In genomic region chr17:4898351-4898750, GRCh38 we compare ENCODE assay signal across 13 cellular contexts. TPM values are rescaled to one million over a fixed set of nuclear protein-coding genes. Genes with fewer than 3 reads are reported as not detected.
DNase-seq lines count a peak whose midpoint lies in the region; ATAC-seq, FAIRE-seq and TF ChIP-seq lines count a peak whose summit lies in the region.
"Had no signal": no experiment of that assay in that cellular context is flagged by ENCODE, and none has a peak within 500 bp of the region (broad histone marks: within the 10 kb centered on the region; RNA-seq: fewer than 3 reads in every experiment).

No MANE protein-coding gene starts in this region.

- H3K79me2 ChIP-seq in hepatocyte, result no peaks in the 10 kb centered on the region
- no peaks in the 10 kb centered on the region for H3K79me2 ChIP-seq in smooth muscle cell (ENCODE audit: low read depth)

- H2AFZ ChIP-seq in hepatocyte, result no peak overlapping the region
- H2AFZ ChIP-seq in smooth muscle cell (ENCODE audit: low read depth), result no peak overlapping the region

- peaks cover 9% of the 10 kb centered on the region for H3K36me3 Mint-ChIP-seq in activated T-cell treated with anti-CD3 and anti-CD28 coated beads, Interleukin-2, amount 50 U/mL, for 4 hours (ENCODE audit: insufficient read depth)
- H3K36me3 Mint-ChIP-seq in T-helper 17 cell (ENCODE audit: low read depth), result no peaks in the 10 kb centered on the region

- H3K36me3 ChIP-seq in hepatocyte (replicated peaks; ENCODE audit: insufficient read depth, low read depth), result no peaks in the 10 kb centered on the region
- no peaks in the 10 kb centered on the region for H3K36me3 ChIP-seq in smooth muscle cell (ENCODE audit: low read depth)
- H3K36me3 ChIP-seq in small intestine (ENCODE audit: control insufficient read depth in 2 of 2, insufficient read depth in 2 of 2, low read length in 2 of 2), result peaks cover 10 to 16% of the 10 kb centered on the region in 2 donors

- H3F3A ChIP-seq in smooth muscle cell (ENCODE audit: low read depth), result peaks cover 8% of the 10 kb centered on the region

- ATAC-seq in activated T-cell treated with anti-CD3 and anti-CD28 coated beads, Interleukin-2, amount 50 U/mL, for 4 hours, result no peak
- ATAC-seq in T-helper 17 cell, result no peak

- no peak for DNase-seq in activated T-cell treated with anti-CD3 and anti-CD28 coated beads, Interleukin-2, amount 50 U/mL, for 4 hours
- DNase-seq in activated T-cell treated with anti-CD3 and anti-CD28 coated beads for 4 hours (no peak), T-helper 17 cell (no peak), hepatocyte (ENCODE audit: low spot score) (no peak), smooth muscle cell (lab: John Stamatoyannopoulos, UW; ENCODE audit: unreplicated experiment) (no peak), glomerular visceral epithelial cell (ENCODE audit: extremely low spot score) (no peak), small intestine (no peak)
- DNase-seq in activated CD4-positive, CD25-positive, alpha-beta regulatory T cell (lab: John Stamatoyannopoulos, UW), result no peak
- DNase-seq: DMS79 treated with DMSO at 0.1 percent for 48 hours, NCI-H2107 had no signal

- H3K4me3 ChIP-seq in hepatocyte (no peak overlapping the region), smooth muscle cell (peak overlapping the region; percentile 65), small intestine (ENCODE audit: low read depth in 1 of 2, low read length in 2 of 2) (no peak overlapping the region)

- peaks cover 30% of the 10 kb centered on the region for H3K4me1 Mint-ChIP-seq in activated T-cell treated with anti-CD3 and anti-CD28 coated beads, Interleukin-2, amount 50 U/mL, for 4 hours (ENCODE audit: low read depth)
- H3K4me1 Mint-ChIP-seq in T-helper 17 cell, result peaks cover 27% of the 10 kb centered on the region

- H3K4me2 ChIP-seq in hepatocyte (peak overlapping the region; percentile 95), smooth muscle cell (peak overlapping the region; percentile 82)

- no peak for FAIRE-seq in small intestine (lab: Jason Lieb, UNC)

- peak overlapping the region; percentile 88 for H3K9ac ChIP-seq in smooth muscle cell (ENCODE audit: low read depth)

- H3K9me3 Mint-ChIP-seq in activated T-cell treated with anti-CD3 and anti-CD28 coated beads, Interleukin-2, amount 50 U/mL, for 4 hours, result no peaks in the 10 kb centered on the region

- H3K4me3 Mint-ChIP-seq in activated T-cell treated with anti-CD3 and anti-CD28 coated beads, Interleukin-2, amount 50 U/mL, for 4 hours, result peak overlapping the region; percentile 67
- peak overlapping the region; percentile 79 for H3K4me3 Mint-ChIP-seq in T-helper 17 cell

- no peak for TF ChIP-seq CTCF in hepatocyte (IDR thresholded peaks at IDR 0.05; ENCODE audit: poor library complexity)
- TF ChIP-seq CTCF in smooth muscle cell (IDR thresholded peaks at IDR 0.05; ENCODE audit: borderline replicate concordance, insufficient read depth, poor library complexity, severe bottlenecking), result no peak

- H3K9me3 ChIP-seq in T-helper 17 cell (ENCODE audit: control insufficient read depth, low read length, poor library complexity, severe bottlenecking) (no peaks in the 10 kb centered on the region), hepatocyte (ENCODE audit: low read depth) (no peaks in the 10 kb centered on the region), smooth muscle cell (replicated peaks; ENCODE audit: low read depth) (no peaks in the 10 kb centered on the region), small intestine (ENCODE audit: control insufficient read depth, low read depth) (no peaks in the 10 kb centered on the region)
- H3K9me3 ChIP-seq: upper lobe of left lung had no signal

- no peak overlapping the region for H3K27ac ChIP-seq in hepatocyte
- H3K27ac ChIP-seq in smooth muscle cell (ENCODE audit: low read depth), result peak overlapping the region; percentile 75
- H3K27ac ChIP-seq in small intestine (ENCODE audit: low read depth in 1 of 2, low read length in 1 of 2), result no peak overlapping the region

- no peaks in the 10 kb centered on the region for H3K27me3 ChIP-seq in hepatocyte
- H3K27me3 ChIP-seq in smooth muscle cell (ENCODE audit: low read depth), result no peaks in the 10 kb centered on the region
- no peaks in the 10 kb centered on the region for H3K27me3 ChIP-seq in small intestine (ENCODE audit: control insufficient read depth in 2 of 2, insufficient read depth in 2 of 2, low read length in 2 of 2)

- H4K20me1 ChIP-seq in hepatocyte (ENCODE audit: insufficient read depth, poor library complexity, severe bottlenecking) (no peaks in the 10 kb centered on the region), smooth muscle cell (ENCODE audit: low read depth) (no peaks in the 10 kb centered on the region)

- H3K27ac Mint-ChIP-seq in T-helper 17 cell, result peak overlapping the region; percentile 39

- 93% methylated on average over 8 of the region's 8 CpGs for WGBS in hepatocyte (ENCODE audit: low lambda C conversion rate, missing lambda C conversion rate)
- 95% methylated on average over 8 of the region's 8 CpGs for WGBS in smooth muscle cell (ENCODE audit: low lambda C conversion rate)
- WGBS in small intestine, 3 donors, result 62 to 83% (median 68%) methylated on average over 8 of the region's 8 CpGs

- H3K4me1 ChIP-seq in hepatocyte (ENCODE audit: insufficient read depth) (peaks cover 6% of the 10 kb centered on the region), smooth muscle cell (ENCODE audit: low read depth) (no peaks in the 10 kb centered on the region), small intestine (ENCODE audit: control insufficient read depth in 2 of 2, insufficient read depth in 1 of 2, low read depth in 1 of 2, low read length in 1 of 2) (no peaks in the 10 kb centered on the region)

- H3K27me3 Mint-ChIP-seq in activated T-cell treated with anti-CD3 and anti-CD28 coated beads, Interleukin-2, amount 50 U/mL, for 4 hours (ENCODE audit: low read depth), result no peaks in the 10 kb centered on the region
- H3K27me3 Mint-ChIP-seq in T-helper 17 cell, result no peaks in the 10 kb centered on the region

- no peaks in the 10 kb centered on the region for H3K9me2 ChIP-seq in hepatocyte (replicated peaks; ENCODE audit: insufficient read depth)

RNA-seq across cellular contexts. Expression of gene C17orf107, which starts 1.0 kb away (rescaled TPM):
- 1 to 10 TPM; 1.5 to 3.6 (median 2.7) TPM for total RNA-seq in activated T-cell treated with anti-CD3 and anti-CD28 coated beads, Interleukin-2, amount 50 U/mL, for 4 hours
- total RNA-seq in T-helper 17 cell (10 to 100 TPM; 10.7 to 12.8 TPM), hepatocyte (7.4 and 9.1 TPM in 2 replicates), smooth muscle cell (5.0 and 9.9 TPM in 2 replicates)
- polyA plus RNA-seq in hepatocyte (8.8 and 14.1 TPM in 2 replicates), smooth muscle cell (10.7 and 14.1 TPM in 2 replicates), small intestine (1 to 10 TPM in 1 of 3 donors, under 1 TPM in 2; 0.45 to 2.2 (median 0.81) TPM)

RNA-seq across cellular contexts. Expression of gene CHRNE, which starts 4.5 kb away (rescaled TPM):
- under 1 TPM; 0.18 to 0.71 (median 0.35) TPM for total RNA-seq in activated T-cell treated with anti-CD3 and anti-CD28 coated beads, Interleukin-2, amount 50 U/mL, for 4 hours
- total RNA-seq in T-helper 17 cell (1 to 10 TPM; 1.1 to 1.6 TPM), hepatocyte (0.60 and 1.0 TPM in 2 replicates), smooth muscle cell (1.7 and 4.3 TPM in 2 replicates)
- polyA plus RNA-seq in hepatocyte (0.83 and 1.2 TPM in 2 replicates), smooth muscle cell (0.83 and 2.7 TPM in 2 replicates), small intestine (under 1 TPM; 0.27 to 0.66 (median 0.45) TPM)
- total RNA-seq: LHCN-M2 had no signal

RNA-seq across cellular contexts. Expression of gene GP1BA, which starts 33.7 kb away (rescaled TPM):
- under 1 TPM; 0.21 to 0.49 (median 0.25) TPM for total RNA-seq in activated T-cell treated with anti-CD3 and anti-CD28 coated beads, Interleukin-2, amount 50 U/mL, for 4 hours
- total RNA-seq in T-helper 17 cell (10 to 100 TPM in 1 of 2 donors, 1 to 10 TPM in 1; 1.6 to 22.9 TPM), hepatocyte (not detected in 2 replicates), smooth muscle cell (not detected in 2 replicates)
- polyA plus RNA-seq in hepatocyte (0.06 TPM in 1 of 2 replicates, not detected in the other), smooth muscle cell (0.07 and 0.41 TPM in 2 replicates), small intestine (under 1 TPM in 1 of 3 donors, not detected in 2; 0.06 TPM)
- total RNA-seq: LHCN-M2 had no signal
- polyA plus RNA-seq: AG04450 had no signal

RNA-seq across cellular contexts. Expression of gene SLC25A11, which starts 41.5 kb away (rescaled TPM):
- total RNA-seq in activated T-cell treated with anti-CD3 and anti-CD28 coated beads, Interleukin-2, amount 50 U/mL, for 4 hours, result 100 to 1,000 TPM in 1 of 3 donors, 10 to 100 TPM in 2; 89.7 to 102 (median 98.1) TPM
- total RNA-seq in T-helper 17 cell, result 10 to 100 TPM; 26.2 to 26.4 TPM
- 42.9 and 59.5 TPM in 2 replicates for total RNA-seq in hepatocyte
- 78.7 and 84.8 TPM in 2 replicates for polyA plus RNA-seq in hepatocyte
- total RNA-seq in smooth muscle cell, result 29.9 and 39.3 TPM in 2 replicates
- polyA plus RNA-seq in smooth muscle cell, result 64.9 and 67.5 TPM in 2 replicates
- polyA plus RNA-seq in small intestine, result 10 to 100 TPM; 55.1 to 79.2 (median 66.4) TPM

RNA-seq across cellular contexts. Expression of gene RNF167, which starts 41.7 kb away (rescaled TPM):
- total RNA-seq in activated T-cell treated with anti-CD3 and anti-CD28 coated beads, Interleukin-2, amount 50 U/mL, for 4 hours, result 100 to 1,000 TPM; 121 to 140 (median 129) TPM
- total RNA-seq in T-helper 17 cell (10 to 100 TPM; 95.5 to 99.0 TPM), hepatocyte (59.2 and 65.1 TPM in 2 replicates), smooth muscle cell (23.7 and 39.6 TPM in 2 replicates)
- polyA plus RNA-seq in hepatocyte (66.5 and 75.3 TPM in 2 replicates), smooth muscle cell (59.4 and 61.6 TPM in 2 replicates), small intestine (100 to 1,000 TPM; 108 to 132 (median 126) TPM)
